In genomic region chr2:70417011-70417410, GRCh38 we compare ENCODE assay signal across 11 cellular contexts.
"Had no signal": no experiment of that assay in that cellular context is flagged by ENCODE, and none has a peak within 500 bp of the region (broad histone marks: within the 10 kb centered on the region; RNA-seq: fewer than 3 reads in every experiment).

No MANE protein-coding gene starts in this region.

- H2AFZ ChIP-seq: GM23248, GM23338 had no signal

- FAIRE-seq: H1, H54 had no signal

- ATAC-seq: GM23338, HCT116 had no signal

- H3K4me2 ChIP-seq: GM23338 had no signal

- H3K9ac ChIP-seq: GM23248 had no signal

- H3K36me3 ChIP-seq: HAP-1 had no signal

- H3K9me3 ChIP-seq: HAP-1 had no signal

- DNase-seq: GM23248, GOT3, H7, H9, HCEC 1CT, HFFc6 had no signal

- H3K27ac ChIP-seq: GM23248 had no signal

- H3K4me3 ChIP-seq: GM23248, GM23338, HAP-1 had no signal
